1 cellular context compared by ENCODE assay signal in genomic region chr6:108568101-108568500, GRCh38.
TF ChIP-seq lines count a peak whose summit lies in the region.

No MANE protein-coding gene starts in this region.

TF ChIP-seq in IMR-90, 13 proteins besides CTCF, POLR2A, EP300 and RAD21:
- no peak for TF ChIP-seq BHLHE40 (IDR thresholded peaks at IDR 0.05; ENCODE audit: low read depth, low read length)
- TF ChIP-seq MXI1 (IDR thresholded peaks at IDR 0.05; ENCODE audit: borderline replicate concordance, low read depth, low read length) = no peak
- no peak for TF ChIP-seq MAZ (IDR thresholded peaks at IDR 0.05; ENCODE audit: borderline replicate concordance, low read depth, low read length)
- no peak for TF ChIP-seq CHD1 (IDR thresholded peaks at IDR 0.05; ENCODE audit: low read depth, low read length)
- TF ChIP-seq RCOR1 (IDR thresholded peaks at IDR 0.05; ENCODE audit: insufficient replicate concordance, low read length) = no peak
- TF ChIP-seq NFE2L2 (IDR thresholded peaks at IDR 0.05; ENCODE audit: low read depth, low read length) = no peak
- TF ChIP-seq ELK1 (IDR thresholded peaks at IDR 0.05; ENCODE audit: borderline replicate concordance, low read depth, low read length) = no peak
- no peak for TF ChIP-seq USF2 (IDR thresholded peaks at IDR 0.05; ENCODE audit: low read depth, low read length)
- TF ChIP-seq RFX5 (IDR thresholded peaks at IDR 0.05; ENCODE audit: low read depth, low read length) = no peak
- TF ChIP-seq CEBPB (IDR thresholded peaks at IDR 0.05; ENCODE audit: low read depth, low read length) = no peak
- no peak for TF ChIP-seq SMC3 (IDR thresholded peaks at IDR 0.05; ENCODE audit: low read depth, low read length)
- TF ChIP-seq FOS (IDR thresholded peaks at IDR 0.05; ENCODE audit: low read depth, low read length) = no peak
- no peak for TF ChIP-seq MAFK (IDR thresholded peaks at IDR 0.05; ENCODE audit: low read depth, low read length)
TF ChIP-seq in IMR-90: peak in this region for 0.
